Comparison of ENCODE assay signal across 20 cellular contexts in genomic region chr5:1065891-1066650, GRCh38.
"Had no signal": no experiment of that assay in that cellular context is flagged by ENCODE, and none has a peak within 500 bp of the region (broad histone marks: within the 10 kb centered on the region; RNA-seq: fewer than 3 reads in every experiment).

No MANE protein-coding gene starts in this region.

- H3K27ac Mint-ChIP-seq: activated naive CD8-positive, alpha-beta T cell treated with anti-CD3 and anti-CD28 coated beads, Interleukin-2, amount 50 U/mL, for 24 hours; activated T-helper 2 cell treated with anti-CD3 and anti-CD28 coated beads, Interferon-gamma antibody, Interleukin-2, Interleukin-4, amounts not matched to agents 10 μg/mL and 5 μg/mL and 100 μg/mL, durations not matched to agents 14 hours and 24 hours and 36 hours; nephron; progenitor cell of endocrine pancreas; stimulated activated naive CD8-positive, alpha-beta T cell treated with anti-CD3 and anti-CD28 coated beads, Interleukin-15, Interleukin-2, amounts not matched to agents 100 ng/mL and 50 ng/mL, for 24 hours had no signal

- H3K27ac ChIP-seq: esophagus muscularis mucosa, gastroesophageal sphincter, tibial nerve, uterus, VCaP had no signal

- ATAC-seq: activated naive CD8-positive, alpha-beta T cell treated with anti-CD3 and anti-CD28 coated beads, Interleukin-2, amount 50 U/mL, for 24 hours; gastroesophageal sphincter; heart right ventricle had no signal

- H3K9me3 ChIP-seq: esophagus muscularis mucosa, gastroesophageal sphincter, heart right ventricle, tibial nerve, uterus had no signal

- H3K4me1 Mint-ChIP-seq: activated naive CD8-positive, alpha-beta T cell treated with anti-CD3 and anti-CD28 coated beads, Interleukin-2, amount 50 U/mL, for 24 hours; nephron had no signal

- H3K9me3 Mint-ChIP-seq: activated naive CD4-positive, alpha-beta T cell treated with anti-CD3 and anti-CD28 coated beads for 36 hours; activated naive CD8-positive, alpha-beta T cell treated with anti-CD3 and anti-CD28 coated beads, Interleukin-2, amount 50 U/mL, for 24 hours; activated T-cell treated with anti-CD3 and anti-CD28 coated beads, Interleukin-2, amount 50 U/mL, for 24 hours; activated T-helper 2 cell treated with anti-CD3 and anti-CD28 coated beads, Interferon-gamma antibody, Interleukin-2, Interleukin-4, amounts not matched to agents 10 μg/mL and 5 μg/mL and 100 μg/mL, durations not matched to agents 14 hours and 24 hours and 36 hours; nephron; stimulated activated naive CD8-positive, alpha-beta T cell treated with anti-CD3 and anti-CD28 coated beads, Interleukin-15, Interleukin-2, amounts not matched to agents 100 ng/mL and 50 ng/mL, for 24 hours had no signal

- H3K27me3 Mint-ChIP-seq: activated naive CD8-positive, alpha-beta T cell treated with anti-CD3 and anti-CD28 coated beads, Interleukin-2, amount 50 U/mL, for 24 hours; activated T-cell treated with anti-CD3 and anti-CD28 coated beads, Interleukin-2, amount 50 U/mL, for 24 hours; progenitor cell of endocrine pancreas; stimulated activated naive CD8-positive, alpha-beta T cell treated with anti-CD3 and anti-CD28 coated beads, Interleukin-15, Interleukin-2, amounts not matched to agents 100 ng/mL and 50 ng/mL, for 24 hours had no signal

- H3K4me3 Mint-ChIP-seq: activated naive CD4-positive, alpha-beta T cell treated with anti-CD3 and anti-CD28 coated beads for 36 hours; activated naive CD8-positive, alpha-beta T cell treated with anti-CD3 and anti-CD28 coated beads, Interleukin-2, amount 50 U/mL, for 24 hours; activated T-cell treated with anti-CD3 and anti-CD28 coated beads, Interleukin-2, amount 50 U/mL, for 24 hours; nephron; stimulated activated naive CD8-positive, alpha-beta T cell treated with anti-CD3 and anti-CD28 coated beads, Interleukin-15, Interleukin-2, amounts not matched to agents 100 ng/mL and 50 ng/mL, for 24 hours had no signal

- H3K4me3 ChIP-seq: esophagus muscularis mucosa, gastroesophageal sphincter, heart right ventricle, tibial nerve, uterus had no signal

- H3K4me1 ChIP-seq: esophagus muscularis mucosa, gastroesophageal sphincter, tibial nerve, uterus had no signal

- DNase-seq: activated CD4-positive, alpha-beta T cell treated with anti-CD3 and anti-CD28 coated beads for 1 hour; activated CD4-positive, alpha-beta T cell treated with anti-CD3 and anti-CD28 coated beads, Interleukin-2, amount 50 U/mL, for 48 hours; activated naive CD4-positive, alpha-beta T cell treated with anti-CD3 and anti-CD28 coated beads for 36 hours; activated naive CD8-positive, alpha-beta T cell treated with anti-CD3 and anti-CD28 coated beads, Interleukin-2, amount 50 U/mL, for 24 hours; activated T-cell treated with anti-CD3 and anti-CD28 coated beads, Interleukin-2, amount 50 U/mL, for 24 hours; effector CD4-positive, alpha-beta T cell; kidney glomerular epithelial cell; mesenchymal stem cell; stimulated activated CD4-positive, alpha-beta T cell treated with anti-CD3 and anti-CD28 coated beads, Interleukin-2, amount 100 ng/mL, for 24 hours; T-helper 2 cell; uterus had no signal

- H3K27me3 ChIP-seq: esophagus muscularis mucosa, gastroesophageal sphincter, heart right ventricle, tibial nerve, uterus had no signal

- H3K36me3 ChIP-seq: uterus had no signal
